15 cellular contexts compared by ENCODE assay signal in genomic region chr15:63539517-63539916, GRCh38. TPM values are rescaled to one million over a fixed set of nuclear protein-coding genes. Genes with fewer than 3 reads are reported as not detected.
DNase-seq lines count a peak whose midpoint lies in the region; ATAC-seq, FAIRE-seq and TF ChIP-seq lines count a peak whose summit lies in the region.
"Had no signal": no experiment of that assay in that cellular context is flagged by ENCODE, and none has a peak within 500 bp of the region (broad histone marks: within the 10 kb centered on the region; RNA-seq: fewer than 3 reads in every experiment).

No MANE protein-coding gene starts in this region.

- FAIRE-seq in H1 (lab: Jason Lieb, UNC) (no peak), H54 (lab: Jason Lieb, UNC) (no peak)
- FAIRE-seq: GM12892, kidney had no signal

- H3K9me3 ChIP-seq in H1 (ENCODE audit: insufficient read depth in 2 of 2, low read depth in 1 of 2, low read length in 1 of 2) (no peaks in the 10 kb centered on the region), stomach (no peaks in the 10 kb centered on the region)
- H3K9me3 ChIP-seq: Peyer's patch, uterus had no signal

- peaks cover 10% of the 10 kb centered on the region for H3K36me3 Mint-ChIP-seq in activated naive CD8-positive, alpha-beta T cell
- peaks cover 35% of the 10 kb centered on the region for H3K36me3 Mint-ChIP-seq in activated naive CD8-positive, alpha-beta T cell treated with anti-CD3 and anti-CD28 coated beads, Interleukin-2, amount 50 U/mL, for 24 hours (ENCODE audit: low read depth)

- TF ChIP-seq RAD21 in H1 (IDR thresholded peaks at IDR 0.05 in 1 of 2, conservative IDR thresholded peaks at IDR 0.05 in 1 of 2; ENCODE audit: low read depth in 2 of 2, low read length in 2 of 2) = no peak

- H3K27ac ChIP-seq in H1 (ENCODE audit: low read depth, low read length) = no peak overlapping the region
- H3K27ac ChIP-seq in stomach = no peak overlapping the region
- H3K27ac ChIP-seq: Peyer's patch, uterus had no signal

- no peak for DNase-seq in activated naive CD8-positive, alpha-beta T cell treated with anti-CD3 and anti-CD28 coated beads, Interleukin-2, amount 50 U/mL, for 24 hours
- DNase-seq in NCI-H2227 treated with DMSO at 0.1 percent for 48 hours (lab: John Stamatoyannopoulos, UW) = peak; percentile 29
- DNase-seq in H1 (ENCODE audit: low read depth in 1 of 2, low spot score in 2 of 2) = no peak
- DNase-seq in stomach = peak; percentile 44
- DNase-seq in stimulated activated CD4-positive, alpha-beta T cell treated with anti-CD3 and anti-CD28 coated beads, Interleukin-4, amount 100 ng/mL, for 24 hours = no peak
- no peak for DNase-seq in NCI-H2107 (lab: John Stamatoyannopoulos, UW)
- no peak for DNase-seq in H54 (ENCODE audit: insufficient read length, low spot score)
- DNase-seq: activated CD8-positive, alpha-beta T cell treated with anti-CD3 and anti-CD28 coated beads for 36 hours; activated effector memory CD4-positive, alpha-beta T cell treated with Interleukin-2 at 50 U/mL for 16 hours; kidney; Peyer's patch; T-helper 9 cell had no signal

- H3K23me2 ChIP-seq in H1 (ENCODE audit: low read depth, low read length) = no peaks in the 10 kb centered on the region

- no peaks in the 10 kb centered on the region for H3K79me2 ChIP-seq in H1 (ENCODE audit: control insufficient read depth in 1 of 2, insufficient read depth in 2 of 2, low read length in 2 of 2)

- no peak overlapping the region for H2BK15ac ChIP-seq in H1 (ENCODE audit: low read length)

- H3K27ac Mint-ChIP-seq in activated naive CD8-positive, alpha-beta T cell = peak overlapping the region; percentile 62
- no peak overlapping the region for H3K27ac Mint-ChIP-seq in activated naive CD8-positive, alpha-beta T cell treated with anti-CD3 and anti-CD28 coated beads, Interleukin-2, amount 50 U/mL, for 24 hours
- H3K27ac Mint-ChIP-seq: activated CD8-positive, alpha-beta T cell treated with anti-CD3 and anti-CD28 coated beads for 36 hours had no signal

- TF ChIP-seq POLR2A in H1 (IDR thresholded peaks at IDR 0.05; ENCODE audit: control extremely low read depth in 1 of 2, low read depth in 2 of 2, low read length in 2 of 2) (no peak), stomach (IDR thresholded peaks at IDR 0.05) (no peak), H54 (IDR thresholded peaks at IDR 0.05; ENCODE audit: low read depth, low read length) (no peak)

- no peak overlapping the region for H4K5ac ChIP-seq in H1 (ENCODE audit: insufficient read length, low read depth, low read length)

- no peaks in the 10 kb centered on the region for H3K27me3 ChIP-seq in H1 (replicated peaks in 1 of 4; ENCODE audit: control insufficient read depth in 3 of 4, extremely low read depth in 1 of 4, insufficient read depth in 3 of 4, low read length in 3 of 4)
- no peaks in the 10 kb centered on the region for H3K27me3 ChIP-seq in stomach
- H3K27me3 ChIP-seq: Peyer's patch, uterus had no signal

- H3K9ac ChIP-seq in H1 (replicated peaks in 1 of 4; ENCODE audit: extremely low read depth in 1 of 4, low read depth in 3 of 4, low read length in 3 of 4) = no peak overlapping the region

- TF ChIP-seq CTCF in H1 (IDR thresholded peaks at IDR 0.05; ENCODE audit: control extremely low read depth in 1 of 3, insufficient read depth in 1 of 3, low read depth in 1 of 3, low read length in 3 of 3) (no peak), stomach (IDR thresholded peaks at IDR 0.05) (no peak)

- no peak overlapping the region for H2AFZ ChIP-seq in H1 (ENCODE audit: low read length)

- H3K4me3 ChIP-seq in H1 (ENCODE audit: extremely low read depth in 1 of 4, insufficient read depth in 2 of 4, low read depth in 3 of 4, low read length in 4 of 4) = no peak overlapping the region
- H3K4me3 ChIP-seq in stomach = no peak overlapping the region
- H3K4me3 ChIP-seq: Peyer's patch, uterus had no signal

- no peak overlapping the region for H4K8ac ChIP-seq in H1 (ENCODE audit: extremely low read depth, insufficient read depth, low read length)

- H3K27me3 Mint-ChIP-seq in activated naive CD8-positive, alpha-beta T cell = no peaks in the 10 kb centered on the region
- H3K27me3 Mint-ChIP-seq in activated naive CD8-positive, alpha-beta T cell treated with anti-CD3 and anti-CD28 coated beads, Interleukin-2, amount 50 U/mL, for 24 hours = no peaks in the 10 kb centered on the region
- H3K27me3 Mint-ChIP-seq: activated CD8-positive, alpha-beta T cell treated with anti-CD3 and anti-CD28 coated beads for 36 hours had no signal

- POLR2A ChIA-PET in H1 (lab: Charles Lee; ENCODE audit: partially characterized antibody) = no interaction called here

- H3K36me3 ChIP-seq in H1 (ENCODE audit: control insufficient read depth in 2 of 4, insufficient read depth in 4 of 4, low read length in 3 of 4) (no peaks in the 10 kb centered on the region), stomach (peaks cover 0 to 33% (median 30%) of the 10 kb centered on the region in 4 donors)
- H3K36me3 ChIP-seq: uterus had no signal

- H2BK12ac ChIP-seq in H1 (ENCODE audit: low read depth, low read length) = no peak overlapping the region

- H2BK5ac ChIP-seq in H1 (ENCODE audit: low read depth, low read length) = no peak overlapping the region

- 91% methylated on average over 6 of the region's 6 CpGs; no CpG with 5 or more reads in 1 of the 2 experiments for WGBS in H1 (ENCODE audit: extremely low coverage in 1 of 2, insufficient coverage in 1 of 2, insufficient read length in 1 of 2, insufficient replicate concordance in 2 of 2, low coverage in 1 of 2, low lambda C conversion rate in 2 of 2, missing lambda C conversion rate in 1 of 2), 2 experiments
- 59 to 66% (median 62%) methylated on average over 6 of the region's 6 CpGs for WGBS in stomach, 5 donors

- CTCF ChIA-PET in H1 (lab: Charles Lee; ENCODE audit: partially characterized antibody) = interaction anchor here (1.1 to 4.3 kb wide), 3 partner anchors 9 to 20 kb away, joined by 3 to 28 read pairs (median 3); no protein-coding TSS in a partner anchor

- H3K4me2 ChIP-seq in H1 (ENCODE audit: insufficient read depth in 1 of 2, low read depth in 2 of 2, low read length in 2 of 2) = no peak overlapping the region

- H2AK5ac ChIP-seq in H1 (ENCODE audit: low read depth, low read length) = no peak overlapping the region

- H3K14ac ChIP-seq in H1 (ENCODE audit: insufficient read length) = no peak overlapping the region

- H3K9me3 Mint-ChIP-seq in activated naive CD8-positive, alpha-beta T cell (ENCODE audit: low read depth) = no peaks in the 10 kb centered on the region
- H3K9me3 Mint-ChIP-seq in activated naive CD8-positive, alpha-beta T cell treated with anti-CD3 and anti-CD28 coated beads, Interleukin-2, amount 50 U/mL, for 24 hours = no peaks in the 10 kb centered on the region
- H3K9me3 Mint-ChIP-seq: activated CD8-positive, alpha-beta T cell treated with anti-CD3 and anti-CD28 coated beads for 36 hours had no signal

- TF ChIP-seq EP300 in H1 (IDR thresholded peaks at IDR 0.05; ENCODE audit: borderline replicate concordance in 1 of 2, low read depth in 2 of 2, low read length in 2 of 2) (no peak), stomach (IDR thresholded peaks at IDR 0.05) (no peak)

- no peak overlapping the region for H3K18ac ChIP-seq in H1 (ENCODE audit: extremely low read depth, low read length)

- no peak overlapping the region for H3K56ac ChIP-seq in H1 (replicated peaks; ENCODE audit: insufficient read length, low read depth, low read length)

- intact Hi-C loops in stomach (cut with DNase I; ENCODE audit: low total_unique reads) = no loop called here

- peak overlapping the region; percentile 51 for H4K91ac ChIP-seq in H1 (replicated peaks; ENCODE audit: insufficient read length, low read length)

- H3K4me3 Mint-ChIP-seq in activated naive CD8-positive, alpha-beta T cell = no peak overlapping the region
- H3K4me3 Mint-ChIP-seq in activated naive CD8-positive, alpha-beta T cell treated with anti-CD3 and anti-CD28 coated beads, Interleukin-2, amount 50 U/mL, for 24 hours = no peak overlapping the region
- H3K4me3 Mint-ChIP-seq: activated CD8-positive, alpha-beta T cell treated with anti-CD3 and anti-CD28 coated beads for 36 hours had no signal

- H3K4me1 ChIP-seq in H1 (replicated peaks in 1 of 4; ENCODE audit: control insufficient read depth in 3 of 4, insufficient read depth in 4 of 4, low read length in 3 of 4) (peaks cover 3 to 19% (median 11%) of the 10 kb centered on the region in 4 experiments; a peak in 6 of 7 replicates), stomach (peaks cover 0 to 43% (median 25%) of the 10 kb centered on the region in 4 donors)
- H3K4me1 ChIP-seq: uterus had no signal

- no peak overlapping the region for H3K23ac ChIP-seq in H1 (ENCODE audit: insufficient read length)

- no peak overlapping the region for H3K4ac ChIP-seq in H1 (replicated peaks; ENCODE audit: insufficient read length, low read depth, low read length)

- H3K79me1 ChIP-seq in H1 (ENCODE audit: low read depth, low read length) = no peaks in the 10 kb centered on the region

- peaks cover 62% of the 10 kb centered on the region for H3K4me1 Mint-ChIP-seq in activated naive CD8-positive, alpha-beta T cell (ENCODE audit: low read depth)
- H3K4me1 Mint-ChIP-seq in activated naive CD8-positive, alpha-beta T cell treated with anti-CD3 and anti-CD28 coated beads, Interleukin-2, amount 50 U/mL, for 24 hours = peaks cover 61% of the 10 kb centered on the region

- no peak for ATAC-seq in activated naive CD8-positive, alpha-beta T cell treated with anti-CD3 and anti-CD28 coated beads, Interleukin-2, amount 50 U/mL, for 24 hours
- ATAC-seq: activated CD8-positive, alpha-beta T cell treated with anti-CD3 and anti-CD28 coated beads for 36 hours had no signal

- no peaks in the 10 kb centered on the region for H4K20me1 ChIP-seq in H1 (replicated peaks in 1 of 2; ENCODE audit: control insufficient read depth in 1 of 2, insufficient read depth in 2 of 2, low read length in 2 of 2)

- no peak overlapping the region for H2BK20ac ChIP-seq in H1 (ENCODE audit: low read length)

- no peak overlapping the region for H2BK120ac ChIP-seq in H1 (replicated peaks; ENCODE audit: low read depth, low read length)

RNA-seq across cellular contexts. Expression of gene USP3, which starts 35.1 kb away (rescaled TPM):
- 10.8 and 15.5 TPM in 2 replicates for total RNA-seq in H1 (2021; fragmentation: NEBNext Ultra II Directional; extraction: Animal tissue kit (Norgen Biotek cat#: 25700))
- polyA plus RNA-seq in H1 (2011; rRNA removed) = 10.0 and 16.2 TPM in 2 replicates
- polyA plus RNA-seq in H1 (2011; cell fraction: cytosol; rRNA removed) = 6.9 TPM
- 16.9 TPM for polyA plus RNA-seq in H1 (2011; cell fraction: nucleus; rRNA removed)
- 17.5 to 23.1 TPM (median 18.6 TPM) in 4 replicates for polyA plus RNA-seq in H1 (2012, experiment 1 of 2)
- 4.9 TPM for polyA plus RNA-seq in H1 (2012, experiment 2 of 2)
- polyA plus RNA-seq in H1 (2013, experiment 1 of 2) = 7.8 TPM
- polyA plus RNA-seq in H1 (2013, experiment 2 of 2) = 6.8 TPM
- 12.4 and 29.6 TPM in 2 replicates for polyA minus RNA-seq in H1 (2011; rRNA and poly(A)+ RNA removed)
- polyA minus RNA-seq in H1 (2011; cell fraction: cytosol; rRNA and poly(A)+ RNA removed) = 15.0 TPM
- 33.1 TPM for polyA minus RNA-seq in H1 (2011; cell fraction: nucleus; rRNA and poly(A)+ RNA removed)
- total RNA-seq in stomach = 100 to 1,000 TPM in 2 of 5 donors, 10 to 100 TPM in 3; 10.5 to 174 (median 68.7) TPM
- 10 to 100 TPM; 20.8 to 27.3 (median 25.7) TPM for polyA plus RNA-seq in stomach

RNA-seq across cellular contexts. Expression of gene FBXL22, which starts 57.7 kb away (rescaled TPM):
- total RNA-seq in H1 (2021; fragmentation: NEBNext Ultra II Directional; extraction: Animal tissue kit (Norgen Biotek cat#: 25700)) = 0.47 and 0.54 TPM in 2 replicates
- polyA plus RNA-seq in H1 (2011; rRNA removed) (0.09 and 0.24 TPM in 2 replicates), stomach (1 to 10 TPM; 1.5 to 4.7 (median 2.3) TPM)
- polyA plus RNA-seq in H1 (2011; cell fraction: cytosol; rRNA removed) = 0.28 TPM
- polyA plus RNA-seq in H1 (2011; cell fraction: nucleus; rRNA removed) = 0.30 TPM
- polyA plus RNA-seq in H1 (2012, experiment 1 of 2) = 0.56 to 0.75 TPM (median 0.59 TPM) in 3 of 4 replicates, not detected in the other
- polyA plus RNA-seq in H1 (2012, experiment 2 of 2) = 0.41 TPM
- polyA plus RNA-seq in H1 (2013, experiment 1 of 2) = 0.26 TPM
- 0.26 TPM for polyA plus RNA-seq in H1 (2013, experiment 2 of 2)
- polyA minus RNA-seq in H1 (2011; rRNA and poly(A)+ RNA removed) = not detected in 2 replicates
- polyA minus RNA-seq in H1 (2011; cell fraction: cytosol; rRNA and poly(A)+ RNA removed) = not detected
- polyA minus RNA-seq in H1 (2011; cell fraction: nucleus; rRNA and poly(A)+ RNA removed) = not detected
- total RNA-seq in stomach = 10 to 100 TPM in 3 of 5 donors, 1 to 10 TPM in 1, not detected in 1; 7.7 to 34.4 (median 22.9) TPM

Comparison
In these comparisons a context has a peak if more than half of its experiments do, and no peak if none do; other contexts are left out.
1. DNase-seq: peak in NCI-H2227 treated with DMSO at 0.1 percent for 48 hours (single experiment) and stomach (single experiment); none in activated naive CD8-positive, alpha-beta T cell treated with anti-CD3 and anti-CD28 coated beads, Interleukin-2, amount 50 U/mL, for 24 hours (single experiment), H1 (0 of 2), stimulated activated CD4-positive, alpha-beta T cell treated with anti-CD3 and anti-CD28 coated beads, Interleukin-4, amount 100 ng/mL, for 24 hours (single experiment), NCI-H2107 (single experiment) and H54 (single experiment).